In the genomic region with DNA sequence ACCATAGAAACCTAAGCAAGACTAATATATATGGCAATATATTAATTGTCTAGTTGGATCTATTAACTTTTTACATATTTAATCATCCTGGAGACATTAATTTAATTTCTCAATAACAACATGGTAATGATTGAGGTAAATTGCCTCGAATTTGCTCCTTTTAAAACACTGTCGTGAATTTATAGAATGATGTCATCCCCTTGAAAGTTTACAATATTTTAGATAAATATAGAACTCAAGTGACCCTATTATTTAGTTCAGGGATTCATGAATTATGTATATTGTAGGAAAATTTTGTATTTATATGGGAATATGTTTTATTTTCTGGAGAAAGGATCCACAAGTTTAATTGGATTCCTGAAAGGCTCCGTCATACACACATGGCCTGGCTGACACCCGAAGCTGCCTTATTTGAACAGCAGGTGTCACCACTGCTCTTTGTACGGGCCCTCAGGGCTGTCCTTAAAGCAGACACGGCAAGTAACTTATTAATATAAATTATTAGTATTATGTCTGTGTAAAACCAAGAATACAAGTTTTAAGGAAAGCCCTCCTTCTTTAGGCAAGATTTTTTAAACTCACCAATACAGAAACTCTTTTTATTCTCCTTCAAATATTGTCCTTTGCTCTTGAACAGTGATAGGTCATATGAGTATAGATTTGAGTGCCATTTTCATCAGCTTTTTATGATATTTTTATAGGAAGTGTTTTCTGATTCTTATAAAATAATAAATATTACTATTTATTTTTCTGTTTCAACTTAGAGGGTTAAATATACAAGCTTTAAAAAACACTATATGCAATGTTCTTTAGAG, we compare ENCODE assay signal across 8 cellular contexts. TPM values are rescaled to one million over a fixed set of nuclear protein-coding genes. Genes with fewer than 3 reads are reported as not detected.
A peak's percentile ranks its signal among the peaks of the same experiment; 100 is the strongest.
DNase-seq lines count a peak whose midpoint lies in the region; ATAC-seq, FAIRE-seq and TF ChIP-seq lines count a peak whose summit lies in the region.

No MANE protein-coding gene starts in this region.

- TF ChIP-seq POLR2A in erythroblast (IDR thresholded peaks at IDR 0.05; ENCODE audit: low read length), result no peak

- H3K27me3 ChIP-seq in HL-60 (ENCODE audit: insufficient read depth, poor library complexity, severe bottlenecking), result no peaks in the 10 kb centered on the region

- H3K4me3 ChIP-seq in HL-60 (replicated peaks; ENCODE audit: insufficient read depth, low read length), result no peak overlapping the region

- no peaks in the 10 kb centered on the region for H3K36me3 Mint-ChIP-seq in natural killer cell
- H3K36me3 Mint-ChIP-seq in stimulated activated naive B cell treated with anti-CD40 and anti-IgM and Interleukin-4, amounts not matched to agents 10 μg/mL and 1 μg/mL and 100 μg/mL, for 72 hours, result peaks cover 4 to 11% of the 10 kb centered on the region in 2 donors

- no peak for FAIRE-seq in D721Med (lab: Jason Lieb, UNC)

- DNase-seq in D721Med (ENCODE audit: insufficient read length, low spot score) (no peak), HL-60 (ENCODE audit: low read depth in 1 of 2, low spot score in 1 of 2) (peak; percentile 50 to 69), NOMO-1 treated with dmso at 0.1 percent for 144 hours (lab: John Stamatoyannopoulos, UW; ENCODE audit: unreplicated experiment) (peak; percentile 16), erythroblast (lab: John Stamatoyannopoulos, UW) (peak; percentile 81 to 87), natural killer cell (peak; percentile 42)
- DNase-seq in activated CD8-positive, alpha-beta memory T cell treated with anti-CD3 and anti-CD28 coated beads, Interleukin-2, amount 50 U/mL, for 48 hours, result peak; percentile 70
- DNase-seq in stimulated activated naive B cell treated with anti-CD40 and anti-IgM and Interleukin-4, amounts not matched to agents 10 μg/mL and 1 μg/mL and 100 μg/mL, for 72 hours, result peak; percentile 63

- no peak overlapping the region for H3K27ac Mint-ChIP-seq in natural killer cell
- no peak overlapping the region for H3K27ac Mint-ChIP-seq in stimulated activated naive B cell treated with anti-CD40 and anti-IgM and Interleukin-4, amounts not matched to agents 10 μg/mL and 1 μg/mL and 100 μg/mL, for 72 hours

- H3K4me3 Mint-ChIP-seq in natural killer cell, result no peak overlapping the region
- no peak overlapping the region for H3K4me3 Mint-ChIP-seq in stimulated activated naive B cell treated with anti-CD40 and anti-IgM and Interleukin-4, amounts not matched to agents 10 μg/mL and 1 μg/mL and 100 μg/mL, for 72 hours

- peaks cover 25 to 26% of the 10 kb centered on the region in 2 donors for H3K4me1 Mint-ChIP-seq in natural killer cell
- H3K4me1 Mint-ChIP-seq in stimulated activated naive B cell treated with anti-CD40 and anti-IgM and Interleukin-4, amounts not matched to agents 10 μg/mL and 1 μg/mL and 100 μg/mL, for 72 hours, result peaks cover 7 to 13% of the 10 kb centered on the region in 2 donors

- H3K9me3 Mint-ChIP-seq in natural killer cell, result no peaks in the 10 kb centered on the region
- no peaks in the 10 kb centered on the region for H3K9me3 Mint-ChIP-seq in stimulated activated naive B cell treated with anti-CD40 and anti-IgM and Interleukin-4, amounts not matched to agents 10 μg/mL and 1 μg/mL and 100 μg/mL, for 72 hours

- ATAC-seq in GM21360 (IDR thresholded peaks at IDR 0.05; ENCODE audit: unreplicated experiment) (peak; percentile 56), natural killer cell (peak; percentile 34 to 52 (median 52))
- peak; percentile 55 to 56 for ATAC-seq in stimulated activated naive B cell treated with anti-CD40 and anti-IgM and Interleukin-4, amounts not matched to agents 10 μg/mL and 1 μg/mL and 100 μg/mL, for 72 hours (replicated peaks)

- TF ChIP-seq CTCF in D721Med (IDR thresholded peaks at IDR 0.05; ENCODE audit: insufficient read depth, missing control alignments) (peak; percentile 74), HL-60 (IDR thresholded peaks at IDR 0.05; ENCODE audit: insufficient read depth, low read length) (peak; percentile 68), natural killer cell (IDR thresholded peaks at IDR 0.05) (peak; percentile 83)

- intact Hi-C loops in natural killer cell (cut with micrococcal nuclease), result loop anchor here (1.0 to 2.0 kb wide), 4 partner anchors 70 to 1401 kb away; a partner anchor contains a TSS

- H3K27ac ChIP-seq in HL-60 (replicated peaks), result no peak overlapping the region

- H3K27me3 Mint-ChIP-seq in natural killer cell (ENCODE audit: low read depth in 2 of 2), result no peaks in the 10 kb centered on the region
- H3K27me3 Mint-ChIP-seq in stimulated activated naive B cell treated with anti-CD40 and anti-IgM and Interleukin-4, amounts not matched to agents 10 μg/mL and 1 μg/mL and 100 μg/mL, for 72 hours, result peaks cover 0 to 2% of the 10 kb centered on the region in 2 donors

RNA-seq across cellular contexts. Expression of a gene that starts 1.9 kb away (rescaled TPM):
- total RNA-seq in natural killer cell, result 10 to 100 TPM; 46.1 to 62.3 (median 54.6) TPM

RNA-seq across cellular contexts. Expression of a gene that starts 10.7 kb away (rescaled TPM):
- not detected for total RNA-seq in natural killer cell

RNA-seq across cellular contexts. Expression of a gene that starts 38.5 kb away (rescaled TPM):
- not detected for total RNA-seq in natural killer cell
